19 cellular contexts compared by ENCODE assay signal in the genomic region with DNA sequence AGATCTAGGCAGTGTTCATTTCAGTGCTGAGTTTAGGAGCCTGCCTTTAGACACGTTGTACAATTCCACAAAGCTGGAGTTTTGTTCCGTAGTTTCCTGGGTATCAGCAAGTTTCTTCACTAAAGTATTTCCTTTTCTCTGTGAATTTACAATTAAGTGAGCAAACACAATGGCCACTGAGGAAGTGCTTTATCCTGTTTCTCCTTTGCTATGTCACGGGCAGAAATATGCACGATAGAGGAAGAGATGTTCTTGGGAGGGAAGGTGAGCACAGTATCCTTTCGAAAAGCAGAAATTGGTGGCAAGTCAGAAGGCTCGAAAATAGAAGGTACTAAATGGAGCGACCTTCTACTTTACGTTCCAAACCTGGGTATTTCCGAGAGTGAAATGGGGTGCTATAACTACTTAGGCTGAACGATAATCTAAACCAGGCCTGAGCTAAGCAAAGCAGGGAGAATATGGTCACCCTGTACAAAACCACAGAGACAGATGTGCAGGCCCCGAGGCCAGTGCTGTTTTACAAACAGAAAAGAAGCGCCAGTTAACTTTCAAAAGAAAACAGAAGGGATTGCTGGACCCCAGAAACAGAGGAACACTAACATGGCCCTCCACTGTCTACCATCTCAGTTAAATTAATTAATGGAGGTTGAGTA.
A peak's percentile ranks its signal among the peaks of the same experiment; 100 is the strongest.
DNase-seq lines count a peak whose midpoint lies in the region; ATAC-seq, FAIRE-seq and TF ChIP-seq lines count a peak whose summit lies in the region.
"Had no signal": no experiment of that assay in that cellular context is flagged by ENCODE, and none has a peak within 500 bp of the region (broad histone marks: within the 10 kb centered on the region; RNA-seq: fewer than 3 reads in every experiment).

No MANE protein-coding gene starts in this region.

- TF ChIP-seq POLR2A in GM12891 (IDR thresholded peaks at IDR 0.05; ENCODE audit: low read depth, low read length): no peak

- DNase-seq in CD1c-positive myeloid dendritic cell (ENCODE audit: extremely low spot score): peak; percentile 41
- DNase-seq in GM12891 (ENCODE audit: insufficient read length, low spot score): no peak
- peak; percentile 72 for DNase-seq in dermis blood vessel endothelial cell
- DNase-seq in medulla oblongata (ENCODE audit: extremely low spot score): peak; percentile 9
- no peak for DNase-seq in activated CD4-positive, alpha-beta T cell treated with anti-CD3 and anti-CD28 coated beads for 1 hour
- DNase-seq: activated CD4-positive, CD25-positive, alpha-beta regulatory T cell treated with anti-CD3 and anti-CD28 coated beads, Interleukin-2, amount 50 U/mL, for 72 hours; activated naive CD4-positive, alpha-beta T cell; activated T-cell treated with anti-CD3 and anti-CD28 coated beads, Interleukin-2, amount 50 U/mL, for 4 hours; CD8-positive, alpha-beta memory T cell; DMS53; head of caudate nucleus; NCI-H1436 treated with DMSO at 0.1 percent for 48 hours; NCI-H510A treated with DMSO at 0.1 percent for 48 hours; stimulated activated CD4-positive, alpha-beta T cell treated with anti-CD3 and anti-CD28 coated beads, Interleukin-2, amount 100 ng/mL, for 48 hours; stimulated activated naive CD4-positive, alpha-beta T cell had no signal

- no peak for FAIRE-seq in GM12891 (lab: Jason Lieb, UNC)
- FAIRE-seq: endometrium, GM19239 had no signal

- ATAC-seq in HG03457 (IDR thresholded peaks at IDR 0.05; ENCODE audit: unreplicated experiment) (no peak), GM19351 (IDR thresholded peaks at IDR 0.05; ENCODE audit: unreplicated experiment) (no peak)
- ATAC-seq: activated T-cell treated with anti-CD3 and anti-CD28 coated beads, Interleukin-2, amount 50 U/mL, for 4 hours had no signal

TF ChIP-seq in GM12891, 5 proteins besides CTCF, POLR2A, EP300 and RAD21:
- TF ChIP-seq SPI1 (IDR thresholded peaks at IDR 0.05; ENCODE audit: low read depth, low read length) (0 out of 2 replicates have a peak, but pooled peaks have one; percentile 20), PAX5 (IDR thresholded peaks at IDR 0.05; ENCODE audit: insufficient read depth, low read length, severe bottlenecking) (no peak)

Comparison
In these comparisons a context has a peak if more than half of its experiments do, and no peak if none do; other contexts are left out.
1. DNase-seq: peak in CD1c-positive myeloid dendritic cell (single experiment), dermis blood vessel endothelial cell (single experiment) and medulla oblongata (single experiment); none in GM12891 (single experiment) and activated CD4-positive, alpha-beta T cell treated with anti-CD3 and anti-CD28 coated beads for 1 hour (single experiment).